29 cellular contexts compared by ENCODE assay signal in the genomic region with DNA sequence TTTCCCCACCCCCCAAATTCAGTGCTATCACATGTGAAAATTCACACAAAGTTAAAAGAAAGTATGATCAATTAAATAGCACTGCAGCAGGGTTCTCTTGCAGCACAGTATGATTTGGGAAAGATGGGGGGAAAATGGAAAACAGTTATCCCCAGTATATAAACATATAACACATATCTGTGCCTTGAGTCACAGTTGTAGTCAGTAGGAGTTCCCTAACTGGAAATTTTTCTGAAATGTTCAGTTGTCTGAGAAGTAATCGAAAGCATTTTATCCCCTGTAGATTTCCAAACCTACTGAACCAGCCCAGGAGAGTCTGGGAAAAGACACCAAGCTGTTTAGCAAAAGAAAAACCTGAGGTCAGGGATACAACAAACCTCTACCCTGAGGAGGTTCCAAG. TPM values are rescaled to one million over a fixed set of nuclear protein-coding genes. Genes with fewer than 3 reads are reported as not detected.
A peak's percentile ranks its signal among the peaks of the same experiment; 100 is the strongest.
DNase-seq lines count a peak whose midpoint lies in the region; TF ChIP-seq lines count a peak whose summit lies in the region.
"Had no signal": no experiment of that assay in that cellular context is flagged by ENCODE, and none has a peak within 500 bp of the region (broad histone marks: within the 10 kb centered on the region; RNA-seq: fewer than 3 reads in every experiment).

No MANE protein-coding gene starts in this region.

- H3K9me3 Mint-ChIP-seq in HFFc6 (no peaks in the 10 kb centered on the region), progenitor cell of endocrine pancreas (ENCODE audit: low read depth) (no peaks in the 10 kb centered on the region)
- H3K9me3 Mint-ChIP-seq: activated naive CD4-positive, alpha-beta T cell treated with anti-CD3 and anti-CD28 coated beads, Interleukin-2, amount 50 U/mL, for 24 hours; T-helper 1 cell treated with Interleukin-12 subunit alpha and Interleukin-12 subunit beta and Interleukin-4 antibody, amounts not matched to agents 30 μg/mL and 1 μg/mL, for 36 hours had no signal

- H3K27me3 ChIP-seq in ACC112 (ENCODE audit: insufficient read depth, low read length) (no peaks in the 10 kb centered on the region), brain microvascular endothelial cell (replicated peaks) (no peaks in the 10 kb centered on the region)
- H3K27me3 ChIP-seq: BLaER1 treated with 17β-estradiol and CSF1 and Interleukin-3, amounts not matched to agents 10 nM and 100 nM; breast epithelium; hepatocyte; MG63; SJSA1; spleen; tibial artery had no signal

- in situ Hi-C loops in brain microvascular endothelial cell (cut with HindIII; ENCODE audit: low pct_ligation_motif_present, low sequenced_read_pairs): no loop called here

- peak overlapping the region; percentile 60 for H3K27ac ChIP-seq in ACC112 (ENCODE audit: low read depth, low read length)
- peak overlapping the region; percentile 41 for H3K27ac ChIP-seq in brain microvascular endothelial cell
- H3K27ac ChIP-seq: BLaER1 treated with 17β-estradiol and CSF1 and Interleukin-3, amounts not matched to agents 10 nM and 100 nM; breast epithelium; coronary artery; hepatocyte; SJSA1; spleen; tibial artery had no signal

- H3K79me2 ChIP-seq in ACC112 (ENCODE audit: control insufficient read depth, insufficient read depth, low read length, unreplicated experiment): no peaks in the 10 kb centered on the region
- H3K79me2 ChIP-seq: hepatocyte had no signal

- H3K4me3 Mint-ChIP-seq in HFFc6 (peak overlapping the region; percentile 34; the same call in 1 of the 2 replicates), progenitor cell of endocrine pancreas (ENCODE audit: low read depth) (no peak overlapping the region)
- H3K4me3 Mint-ChIP-seq: activated naive CD4-positive, alpha-beta T cell treated with anti-CD3 and anti-CD28 coated beads, Interleukin-2, amount 50 U/mL, for 24 hours; T-helper 1 cell treated with Interleukin-12 subunit alpha and Interleukin-12 subunit beta and Interleukin-4 antibody, amounts not matched to agents 30 μg/mL and 1 μg/mL, for 36 hours had no signal

- TF ChIP-seq CTCF in HFFc6 (IDR thresholded peaks at IDR 0.05) (no peak), brain microvascular endothelial cell (IDR thresholded peaks at IDR 0.05; ENCODE audit: low read depth, low read length, missing control alignments) (no peak), progenitor cell of endocrine pancreas (IDR thresholded peaks at IDR 0.05; ENCODE audit: unreplicated experiment) (no peak)

- H3K27ac Mint-ChIP-seq in HFFc6 (no peak overlapping the region), progenitor cell of endocrine pancreas (no peak overlapping the region)
- H3K27ac Mint-ChIP-seq: activated naive CD4-positive, alpha-beta T cell treated with anti-CD3 and anti-CD28 coated beads, Interleukin-2, amount 50 U/mL, for 24 hours; T-helper 1 cell treated with Interleukin-12 subunit alpha and Interleukin-12 subunit beta and Interleukin-4 antibody, amounts not matched to agents 30 μg/mL and 1 μg/mL, for 36 hours had no signal

- H3K36me3 ChIP-seq in ACC112 (ENCODE audit: insufficient read depth, low read length): no peaks in the 10 kb centered on the region
- H3K36me3 ChIP-seq in brain microvascular endothelial cell (replicated peaks): no peaks in the 10 kb centered on the region
- H3K36me3 ChIP-seq: BLaER1 treated with 17β-estradiol and CSF1 and Interleukin-3, amounts not matched to agents 10 nM and 100 nM; breast epithelium; MG63; SJSA1; spleen; tibial artery had no signal

- H3K4me1 Mint-ChIP-seq in HFFc6 (ENCODE audit: low read depth): no peaks in the 10 kb centered on the region; the same call in 1 of the 2 replicates
- H3K4me1 Mint-ChIP-seq in progenitor cell of endocrine pancreas (ENCODE audit: low read depth): no peaks in the 10 kb centered on the region
- H3K4me1 Mint-ChIP-seq: activated naive CD4-positive, alpha-beta T cell treated with anti-CD3 and anti-CD28 coated beads, Interleukin-2, amount 50 U/mL, for 24 hours had no signal

- H3K4me3 ChIP-seq in ACC112 (ENCODE audit: low read depth, low read length): peak overlapping the region; percentile 48; the same call in 1 of the 2 replicates
- H3K4me3 ChIP-seq in brain microvascular endothelial cell (ENCODE audit: low read depth, low read length): no peak overlapping the region
- H3K4me3 ChIP-seq: BLaER1 treated with 17β-estradiol and CSF1 and Interleukin-3, amounts not matched to agents 10 nM and 100 nM; breast epithelium; coronary artery; hepatocyte; MG63; mucosa of descending colon; SJSA1; spleen; tibial artery had no signal

- H2AFZ ChIP-seq in ACC112 (ENCODE audit: low read length, unreplicated experiment): peak overlapping the region; percentile 57
- H2AFZ ChIP-seq: hepatocyte had no signal

- H3K27me3 Mint-ChIP-seq in HFFc6 (ENCODE audit: insufficient read depth) (no peaks in the 10 kb centered on the region; the same call in 1 of the 2 replicates), progenitor cell of endocrine pancreas (peaks cover 3% of the 10 kb centered on the region)

- H3K36me3 Mint-ChIP-seq in HFFc6 (ENCODE audit: low read depth) (no peaks in the 10 kb centered on the region), progenitor cell of endocrine pancreas (ENCODE audit: insufficient read depth) (no peaks in the 10 kb centered on the region)
- H3K36me3 Mint-ChIP-seq: activated naive CD4-positive, alpha-beta T cell treated with anti-CD3 and anti-CD28 coated beads, Interleukin-2, amount 50 U/mL, for 24 hours had no signal

- DNase-seq in HFFc6 (no peak), brain microvascular endothelial cell (peak; percentile 35), kidney glomerular epithelial cell (lab: John Stamatoyannopoulos, UW) (peak; percentile 38), NK-92 (lab: John Stamatoyannopoulos, UW; ENCODE audit: unreplicated experiment) (no peak), progenitor cell of endocrine pancreas (ENCODE audit: low spot score, unreplicated experiment) (no peak)
- no peak for DNase-seq in activated T-cell treated with anti-CD3 and anti-CD28 coated beads, Interleukin-2, amount 50 U/mL, for 1 hour
- DNase-seq in activated CD8-positive, alpha-beta memory T cell treated with anti-CD3 and anti-CD28 coated beads, Interleukin-2, amount 50 U/mL, for 48 hours: no peak
- DNase-seq: 8988T; activated CD4-positive, alpha-beta T cell treated with anti-CD3 and anti-CD28 coated beads for 4 hours; foreskin melanocyte; MG63; mucosa of descending colon; NCI-H1436; NCI-H510A treated with DMSO at 0.1 percent for 48 hours; spleen; stimulated activated CD4-positive, alpha-beta T cell treated with anti-CD3 and anti-CD28 coated beads, Interleukin-4, amount 100 ng/mL, for 1 hour; stimulated activated naive CD8-positive, alpha-beta T cell treated with anti-CD3 and anti-CD28 coated beads, Interleukin-15, Interleukin-2, amounts not matched to agents 100 U/mL and 50 U/mL, for 24 hours; tibial artery had no signal

- H3K4me1 ChIP-seq in ACC112 (ENCODE audit: control insufficient read depth, insufficient read depth, low read length, unreplicated experiment): peaks cover 17% of the 10 kb centered on the region
- H3K4me1 ChIP-seq: BLaER1 treated with 17β-estradiol and CSF1 and Interleukin-3, amounts not matched to agents 10 nM and 100 nM; breast epithelium; SJSA1; spleen; tibial artery had no signal

RNA-seq across cellular contexts. Expression of a gene that starts 47.0 kb away (rescaled TPM):
- not detected for total RNA-seq in HFFc6 (2021; fragmentation: NEBNext Ultra II Directional; extraction: Animal tissue kit (Norgen Biotek cat#: 25700))
- total RNA-seq in progenitor cell of endocrine pancreas: 0.10 and 0.16 TPM in 2 replicates
- total RNA-seq: breast epithelium, G401, H1, hepatocyte, lower leg skin, SJSA1 had no signal

Comparison
In these comparisons a context has a peak if more than half of its experiments do, and no peak if none do; other contexts are left out.
1. DNase-seq: peak in brain microvascular endothelial cell (single experiment) and kidney glomerular epithelial cell (single experiment); none in HFFc6 (single experiment), activated T-cell treated with anti-CD3 and anti-CD28 coated beads, Interleukin-2, amount 50 U/mL, for 1 hour (single experiment), NK-92 (single experiment), activated CD8-positive, alpha-beta memory T cell treated with anti-CD3 and anti-CD28 coated beads, Interleukin-2, amount 50 U/mL, for 48 hours (single experiment) and progenitor cell of endocrine pancreas (single experiment).